1 cellular context compared by ENCODE assay signal in the genomic region with DNA sequence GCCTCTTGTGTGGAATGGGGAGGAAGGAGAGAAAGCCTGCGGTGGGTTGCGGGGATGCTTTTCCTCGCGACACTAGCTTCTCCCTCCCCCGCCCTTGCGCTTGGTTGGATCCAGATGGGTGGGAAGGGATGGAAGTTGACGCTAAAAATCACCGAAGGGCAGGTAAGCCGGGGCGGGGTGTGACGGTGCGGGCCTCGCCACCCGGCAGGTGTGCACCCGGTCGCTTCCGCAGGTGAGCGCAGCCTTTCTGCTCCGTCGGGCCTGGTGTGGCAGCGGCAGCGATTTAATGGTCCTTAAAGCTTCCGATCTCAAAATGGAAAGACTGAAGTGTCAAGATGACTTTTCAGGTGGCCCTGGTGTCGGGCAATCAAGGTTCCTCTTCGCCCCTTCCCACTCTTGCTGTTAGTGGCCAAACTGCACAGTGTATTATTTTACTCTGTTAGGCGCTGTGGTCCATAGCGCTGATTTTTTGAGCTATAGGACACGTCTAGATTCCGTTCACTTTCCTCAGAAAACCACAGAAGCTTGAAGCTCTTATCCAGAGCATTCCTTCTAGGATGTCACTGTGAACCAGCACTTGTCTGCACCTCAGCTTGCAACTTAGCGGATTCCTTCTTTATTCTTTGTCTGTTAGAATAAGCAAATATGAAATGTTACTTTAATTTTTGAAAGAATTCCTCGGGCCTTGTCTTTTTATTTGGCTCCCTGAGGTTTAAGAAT.
TF ChIP-seq lines count a peak whose summit lies in the region.

No MANE protein-coding gene starts in this region.

TF ChIP-seq in endothelial cell of umbilical vein, 7 proteins besides CTCF, POLR2A, EP300 and RAD21:
- TF ChIP-seq, protein P1, sequence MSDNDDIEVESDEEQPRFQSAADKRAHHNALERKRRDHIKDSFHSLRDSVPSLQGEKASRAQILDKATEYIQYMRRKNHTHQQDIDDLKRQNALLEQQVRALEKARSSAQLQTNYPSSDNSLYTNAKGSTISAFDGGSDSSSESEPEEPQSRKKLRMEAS (IDR thresholded peaks at IDR 0.05; ENCODE audit: insufficient read depth, insufficient read length), result no peak
- TF ChIP-seq FOS (IDR thresholded peaks at IDR 0.05; ENCODE audit: borderline replicate concordance, insufficient read depth, low read length) (no peak), POLR2AphosphoS5 (IDR thresholded peaks at IDR 0.05; ENCODE audit: insufficient read depth, low read depth, low read length) (no peak), JUN (IDR thresholded peaks at IDR 0.05; ENCODE audit: borderline replicate concordance, insufficient read depth, insufficient read length, low read depth) (no peak), MYC (IDR thresholded peaks at IDR 0.05; ENCODE audit: low read depth, low read length) (no peak), EZH2 (IDR thresholded peaks at IDR 0.05; ENCODE audit: borderline replicate concordance, low read depth, low read length, severe bottlenecking) (no peak), GATA2 (IDR thresholded peaks at IDR 0.05; ENCODE audit: insufficient read depth, insufficient read length, low read depth, low read length) (no peak)
